ENCODE assay signal across 1 cellular context in genomic region chr3:51947215-51947900, GRCh38.
TF ChIP-seq lines count a peak whose summit lies in the region.

No MANE protein-coding gene starts in this region.

TF ChIP-seq in H1, 55 proteins besides CTCF, POLR2A, EP300 and RAD21:
- no peak for TF ChIP-seq NANOG (IDR thresholded peaks at IDR 0.05; ENCODE audit: insufficient read depth, low read depth, low read length, poor library complexity, severe bottlenecking)
- TF ChIP-seq CTBP2 (IDR thresholded peaks at IDR 0.05; ENCODE audit: borderline replicate concordance, insufficient read depth, insufficient read length, low read length) = no peak
- no peak for TF ChIP-seq BACH1 (IDR thresholded peaks at IDR 0.05; ENCODE audit: low read length)
- no peak for TF ChIP-seq POU5F1 (IDR thresholded peaks at IDR 0.05; ENCODE audit: low read depth, low read length)
- no peak for TF ChIP-seq CBX8 (IDR thresholded peaks at IDR 0.05; ENCODE audit: borderline replicate concordance, low read depth, low read length)
- TF ChIP-seq MAFK (IDR thresholded peaks at IDR 0.05; ENCODE audit: low read depth, low read length) = no peak
- TF ChIP-seq SAP30 (IDR thresholded peaks at IDR 0.05; ENCODE audit: insufficient read depth, insufficient replicate concordance, low read length) = no peak
